Comparison of ENCODE assay signal across 3 cellular contexts in the genomic region with DNA sequence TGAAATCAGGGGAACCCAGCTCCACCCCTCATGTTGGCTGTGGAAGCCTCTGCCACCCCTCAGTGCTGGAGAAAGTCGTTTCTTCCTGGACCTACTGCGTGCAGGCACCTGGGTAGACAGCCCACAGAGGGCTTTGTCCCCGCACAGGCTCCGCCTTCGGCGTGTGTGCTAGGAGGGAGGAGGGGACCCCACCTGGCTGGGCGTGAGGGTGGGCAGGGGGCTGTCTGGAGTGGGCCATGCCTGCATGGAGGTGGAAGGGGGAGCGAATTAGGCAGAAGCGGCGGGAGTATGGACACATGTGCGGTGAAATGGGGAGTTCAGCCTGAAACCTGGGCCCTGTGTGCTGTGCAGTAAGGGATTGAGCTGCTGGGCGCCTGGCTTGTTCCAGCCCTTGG.
TF ChIP-seq lines count a peak whose summit lies in the region.

No MANE protein-coding gene starts in this region.

TF ChIP-seq in A549, 52 proteins besides CTCF, POLR2A, EP300 and RAD21 (continues in another document):
- TF ChIP-seq NR3C1 (IDR thresholded peaks at IDR 0.05): no peak
- TF ChIP-seq ZC3H11A (IDR thresholded peaks at IDR 0.05): no peak
- TF ChIP-seq HES2 (IDR thresholded peaks at IDR 0.05): no peak
- TF ChIP-seq HOXA7 (CRISPR knock-in tag; IDR thresholded peaks at IDR 0.05): no peak
- TF ChIP-seq, protein P1, sequence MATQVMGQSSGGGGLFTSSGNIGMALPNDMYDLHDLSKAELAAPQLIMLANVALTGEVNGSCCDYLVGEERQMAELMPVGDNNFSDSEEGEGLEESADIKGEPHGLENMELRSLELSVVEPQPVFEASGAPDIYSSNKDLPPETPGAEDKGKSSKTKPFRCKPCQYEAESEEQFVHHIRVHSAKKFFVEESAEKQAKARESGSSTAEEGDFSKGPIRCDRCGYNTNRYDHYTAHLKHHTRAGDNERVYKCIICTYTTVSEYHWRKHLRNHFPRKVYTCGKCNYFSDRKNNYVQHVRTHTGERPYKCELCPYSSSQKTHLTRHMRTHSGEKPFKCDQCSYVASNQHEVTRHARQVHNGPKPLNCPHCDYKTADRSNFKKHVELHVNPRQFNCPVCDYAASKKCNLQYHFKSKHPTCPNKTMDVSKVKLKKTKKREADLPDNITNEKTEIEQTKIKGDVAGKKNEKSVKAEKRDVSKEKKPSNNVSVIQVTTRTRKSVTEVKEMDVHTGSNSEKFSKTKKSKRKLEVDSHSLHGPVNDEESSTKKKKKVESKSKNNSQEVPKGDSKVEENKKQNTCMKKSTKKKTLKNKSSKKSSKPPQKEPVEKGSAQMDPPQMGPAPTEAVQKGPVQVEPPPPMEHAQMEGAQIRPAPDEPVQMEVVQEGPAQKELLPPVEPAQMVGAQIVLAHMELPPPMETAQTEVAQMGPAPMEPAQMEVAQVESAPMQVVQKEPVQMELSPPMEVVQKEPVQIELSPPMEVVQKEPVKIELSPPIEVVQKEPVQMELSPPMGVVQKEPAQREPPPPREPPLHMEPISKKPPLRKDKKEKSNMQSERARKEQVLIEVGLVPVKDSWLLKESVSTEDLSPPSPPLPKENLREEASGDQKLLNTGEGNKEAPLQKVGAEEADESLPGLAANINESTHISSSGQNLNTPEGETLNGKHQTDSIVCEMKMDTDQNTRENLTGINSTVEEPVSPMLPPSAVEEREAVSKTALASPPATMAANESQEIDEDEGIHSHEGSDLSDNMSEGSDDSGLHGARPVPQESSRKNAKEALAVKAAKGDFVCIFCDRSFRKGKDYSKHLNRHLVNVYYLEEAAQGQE (IDR thresholded peaks at IDR 0.05): no peak
- no peak for TF ChIP-seq CHD4 (IDR thresholded peaks at IDR 0.05; ENCODE audit: borderline replicate concordance)
- no peak for TF ChIP-seq RCOR1 (IDR thresholded peaks at IDR 0.05; ENCODE audit: low read depth, low read length)
- TF ChIP-seq USF2 (IDR thresholded peaks at IDR 0.05): no peak
- no peak for TF ChIP-seq MAFK (IDR thresholded peaks at IDR 0.05; ENCODE audit: partially characterized antibody)
- no peak for TF ChIP-seq TFCP2L1 (CRISPR knock-in tag; IDR thresholded peaks at IDR 0.05)
- TF ChIP-seq NPAS2 (CRISPR knock-in tag; IDR thresholded peaks at IDR 0.05; ENCODE audit: borderline replicate concordance): no peak
- no peak for TF ChIP-seq GATA3 (IDR thresholded peaks at IDR 0.05; ENCODE audit: borderline replicate concordance)
- no peak for TF ChIP-seq RARB (CRISPR knock-in tag; IDR thresholded peaks at IDR 0.05)
- no peak for TF ChIP-seq HEYL (CRISPR knock-in tag; IDR thresholded peaks at IDR 0.05)
- no peak for TF ChIP-seq HMGXB4 (CRISPR knock-in tag; IDR thresholded peaks at IDR 0.05; ENCODE audit: borderline replicate concordance)

TF ChIP-seq in K562, 482 proteins besides CTCF, POLR2A, EP300 and RAD21:
- TF ChIP-seq ZKSCAN1 (IDR thresholded peaks at IDR 0.05; ENCODE audit: low read depth, low read length) (peak; percentile 32; the same call in 1 of the 2 replicates), E2F4 (CRISPR knock-in tag; IDR thresholded peaks at IDR 0.05; ENCODE audit: low read depth) (no peak), ZNF75A (CRISPR knock-in tag; IDR thresholded peaks at IDR 0.05) (no peak)

TF ChIP-seq in SK-N-SH treated with all-trans-retinoic acid at 6 μM for 48 hours, 23 proteins besides CTCF, POLR2A, EP300 and RAD21:
- TF ChIP-seq ZC3H10 (CRISPR knock-in tag; IDR thresholded peaks at IDR 0.05) (no peak), PPARA (CRISPR knock-in tag; IDR thresholded peaks at IDR 0.05; ENCODE audit: borderline replicate concordance) (no peak), TSHZ2 (CRISPR knock-in tag; IDR thresholded peaks at IDR 0.05) (no peak), TOX (CRISPR knock-in tag; IDR thresholded peaks at IDR 0.05; ENCODE audit: borderline replicate concordance) (no peak), SNAI2 (CRISPR knock-in tag; IDR thresholded peaks at IDR 0.05) (no peak), CSDC2 (CRISPR knock-in tag; IDR thresholded peaks at IDR 0.05) (no peak), BACH2 (CRISPR knock-in tag; IDR thresholded peaks at IDR 0.05; ENCODE audit: borderline replicate concordance) (no peak), GLIS3 (CRISPR knock-in tag; IDR thresholded peaks at IDR 0.05) (no peak), ESRRG (CRISPR knock-in tag; IDR thresholded peaks at IDR 0.05) (no peak)
